Comparison of ENCODE assay signal across 8 cellular contexts in the genomic region with DNA sequence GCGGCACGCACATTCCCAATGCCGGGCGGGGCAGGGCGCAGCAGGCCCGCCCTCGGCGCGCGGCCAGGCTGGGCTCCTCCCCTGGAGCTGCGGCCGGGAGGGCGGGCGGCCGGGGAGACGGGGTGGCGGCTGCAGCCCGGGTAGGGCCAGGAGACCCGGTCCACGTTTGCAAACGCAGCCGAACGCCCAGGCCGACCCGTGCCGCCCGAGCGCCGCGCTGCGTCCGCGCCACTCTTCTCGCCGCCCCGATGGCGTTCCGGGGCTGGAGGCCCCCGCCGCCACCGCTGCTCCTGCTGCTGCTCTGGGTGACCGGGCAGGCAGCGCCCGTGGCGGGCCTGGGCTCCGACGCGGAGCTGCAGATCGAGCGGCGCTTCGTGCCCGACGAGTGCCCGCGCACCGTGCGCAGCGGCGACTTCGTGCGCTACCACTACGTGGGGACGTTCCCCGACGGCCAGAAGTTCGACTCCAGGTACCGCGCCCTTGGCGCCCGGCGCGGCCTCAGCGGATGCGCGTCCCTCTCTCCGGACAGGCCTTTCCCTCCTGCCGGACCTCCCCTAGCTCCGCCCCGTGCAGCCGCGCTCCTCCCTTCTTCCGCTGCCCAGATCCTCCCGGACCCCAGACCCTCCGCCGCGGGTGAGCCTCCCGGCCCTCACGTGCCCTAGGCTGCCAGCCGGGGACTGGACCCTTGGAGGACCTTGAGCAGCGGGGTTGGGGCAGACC. TPM values are rescaled to one million over a fixed set of nuclear protein-coding genes. Genes with fewer than 3 reads are reported as not detected.
A peak's percentile ranks its signal among the peaks of the same experiment; 100 is the strongest.
DNase-seq lines count a peak whose midpoint lies in the region; ATAC-seq, FAIRE-seq and TF ChIP-seq lines count a peak whose summit lies in the region.

A gene with protein sequence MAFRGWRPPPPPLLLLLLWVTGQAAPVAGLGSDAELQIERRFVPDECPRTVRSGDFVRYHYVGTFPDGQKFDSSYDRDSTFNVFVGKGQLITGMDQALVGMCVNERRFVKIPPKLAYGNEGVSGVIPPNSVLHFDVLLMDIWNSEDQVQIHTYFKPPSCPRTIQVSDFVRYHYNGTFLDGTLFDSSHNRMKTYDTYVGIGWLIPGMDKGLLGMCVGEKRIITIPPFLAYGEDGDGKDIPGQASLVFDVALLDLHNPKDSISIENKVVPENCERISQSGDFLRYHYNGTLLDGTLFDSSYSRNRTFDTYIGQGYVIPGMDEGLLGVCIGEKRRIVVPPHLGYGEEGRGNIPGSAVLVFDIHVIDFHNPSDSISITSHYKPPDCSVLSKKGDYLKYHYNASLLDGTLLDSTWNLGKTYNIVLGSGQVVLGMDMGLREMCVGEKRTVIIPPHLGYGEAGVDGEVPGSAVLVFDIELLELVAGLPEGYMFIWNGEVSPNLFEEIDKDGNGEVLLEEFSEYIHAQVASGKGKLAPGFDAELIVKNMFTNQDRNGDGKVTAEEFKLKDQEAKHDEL (plus strand): TSS at position 115 of the 720 bp plus-strand sequence. CDS start 134 bp downstream, at position 249.

- intact Hi-C loops in kidney (cut with DNase I), result no loop called here

- DNase-seq in activated CD8-positive, alpha-beta memory T cell treated with anti-CD3 and anti-CD28 coated beads for 24 hours, result peak; percentile 59
- no peak for DNase-seq in activated CD8-positive, alpha-beta memory T cell treated with anti-CD3 and anti-CD28 coated beads, Interleukin-2, amount 50 U/mL, for 4 hours
- DNase-seq in HuH-7.5 (ENCODE audit: low spot score), result peak; percentile 95
- DNase-seq in SK-N-DZ (ENCODE audit: low spot score), result peak; percentile 82
- DNase-seq in coronary artery (ENCODE audit: low spot score), result peak; percentile 92
- DNase-seq in kidney, result peak; percentile 94

- no peaks in the 10 kb centered on the region for H3K9me3 ChIP-seq in kidney (ENCODE audit: control insufficient read depth in 1 of 2, low read length in 2 of 2)

- H3K27ac ChIP-seq in coronary artery (peak within 1 kb of the TSS; percentile 70 to 92), kidney (ENCODE audit: low read depth in 2 of 2, low read length in 2 of 2) (peak within 1 kb of the TSS; percentile 74 to 80), skin epidermis (peak within 1 kb of the TSS; percentile 83 to 98 (median 92))

- FAIRE-seq in kidney (lab: Jason Lieb, UNC), result no peak

- ATAC-seq in GM21786 (IDR thresholded peaks at IDR 0.05; ENCODE audit: unreplicated experiment), result peak; percentile 76

- no peak for TF ChIP-seq CTCF in coronary artery (IDR thresholded peaks at IDR 0.05)
- no peak for TF ChIP-seq CTCF in kidney (IDR thresholded peaks at IDR 0.05; ENCODE audit: borderline replicate concordance, extremely low read depth, insufficient read depth)

- H3K36me3 ChIP-seq in kidney (ENCODE audit: control insufficient read depth in 1 of 2, insufficient read depth in 2 of 2, low read length in 2 of 2), result no peaks in the 10 kb centered on the region

- peaks cover 0 to 6% of the 10 kb centered on the region in 2 donors for H3K4me1 ChIP-seq in kidney (ENCODE audit: control insufficient read depth in 1 of 2, insufficient read depth in 1 of 2, low read depth in 1 of 2, low read length in 2 of 2)

- H3K9ac ChIP-seq in kidney (ENCODE audit: low read length in 2 of 2), result peak within 1 kb of the TSS; percentile 43 to 79

- H3K4me3 ChIP-seq in coronary artery, result peak within 1 kb of the TSS; percentile 93
- H3K4me3 ChIP-seq in kidney (ENCODE audit: low read length in 2 of 2), result peak within 1 kb of the TSS; percentile 62 to 85
- H3K4me3 ChIP-seq in skin epidermis, result peak within 1 kb of the TSS; percentile 59 to 97 (median 83)

RNA-seq across cellular contexts. Expression of the gene that starts here (rescaled TPM):
- polyA plus RNA-seq in SK-N-DZ (2014; cell fraction: cytosol; rRNA removed), result 54.6 and 56.6 TPM in 2 replicates
- 24.3 and 68.4 TPM in 2 replicates for polyA plus RNA-seq in SK-N-DZ (2014; cell fraction: nucleus; rRNA removed)
- 109 TPM for total RNA-seq in kidney
- 55.1 TPM for polyA plus RNA-seq in kidney (ENCODE audit: insufficient read depth, low read depth, low replicate concordance)
